Comparison of ENCODE assay signal across 21 cellular contexts in the genomic region with DNA sequence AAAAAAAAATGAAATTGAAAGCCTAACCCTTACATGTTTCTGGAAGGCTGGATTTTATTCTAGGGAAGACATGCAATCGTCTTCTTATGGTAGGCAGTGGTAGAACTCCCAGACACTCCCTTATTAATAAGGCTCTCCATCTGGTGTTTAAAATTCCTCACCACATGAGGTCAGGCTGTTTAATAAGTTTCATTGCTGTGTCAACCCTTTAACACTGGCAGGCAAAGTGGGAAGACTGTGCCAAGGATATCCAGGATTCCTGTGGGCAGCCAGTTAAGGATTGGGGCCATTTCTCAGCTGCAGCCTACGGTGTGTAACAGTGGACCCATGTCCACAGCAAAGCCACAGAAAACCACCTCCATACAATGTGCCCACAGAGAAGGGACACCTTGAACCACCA.
DNase-seq lines count a peak whose midpoint lies in the region; ATAC-seq and TF ChIP-seq lines count a peak whose summit lies in the region.
"Had no signal": no experiment of that assay in that cellular context is flagged by ENCODE, and none has a peak within 500 bp of the region (broad histone marks: within the 10 kb centered on the region; RNA-seq: fewer than 3 reads in every experiment).

No MANE protein-coding gene starts in this region.

- peaks cover 6% of the 10 kb centered on the region for H3K4me1 Mint-ChIP-seq in osteocyte (ENCODE audit: unreplicated experiment)
- H3K4me1 Mint-ChIP-seq: activated CD4-positive, alpha-beta T cell treated with anti-CD3 and anti-CD28 coated beads for 36 hours; activated CD8-positive, alpha-beta memory T cell treated with anti-CD3 and anti-CD28 coated beads, Interleukin-2, amount 10 ng/mL, durations not matched to agents 7 days and 5 days; activated naive CD8-positive, alpha-beta T cell treated with anti-CD3 and anti-CD28 coated beads, Interleukin-2, amount 10 ng/mL, durations not matched to agents 7 days and 5 days had no signal

- H3K27me3 ChIP-seq in BJ (ENCODE audit: control insufficient read depth, insufficient read depth, low read length) = peaks cover 13% of the 10 kb centered on the region
- H3K27me3 ChIP-seq: ovary, tibial nerve had no signal

- H3K27ac Mint-ChIP-seq in osteocyte (ENCODE audit: unreplicated experiment) = no peak overlapping the region
- H3K27ac Mint-ChIP-seq: activated CD4-positive, alpha-beta T cell treated with anti-CD3 and anti-CD28 coated beads for 36 hours; activated CD8-positive, alpha-beta memory T cell treated with anti-CD3 and anti-CD28 coated beads, Interleukin-2, amount 10 ng/mL, durations not matched to agents 7 days and 5 days; activated naive CD8-positive, alpha-beta T cell treated with anti-CD3 and anti-CD28 coated beads, Interleukin-2, amount 10 ng/mL, durations not matched to agents 7 days and 5 days; activated T-helper 17 cell treated with anti-CD3 and anti-CD28 coated beads, Interleukin-2, amount 50 U/mL, for 72 hours had no signal

- H3K36me3 Mint-ChIP-seq in osteocyte (ENCODE audit: unreplicated experiment) = no peaks in the 10 kb centered on the region
- H3K36me3 Mint-ChIP-seq: activated CD8-positive, alpha-beta memory T cell treated with anti-CD3 and anti-CD28 coated beads, Interleukin-2, amount 10 ng/mL, durations not matched to agents 7 days and 5 days; activated naive CD8-positive, alpha-beta T cell treated with anti-CD3 and anti-CD28 coated beads, Interleukin-2, amount 10 ng/mL, durations not matched to agents 7 days and 5 days had no signal

- peaks cover 9% of the 10 kb centered on the region for H3K27me3 Mint-ChIP-seq in osteocyte (ENCODE audit: unreplicated experiment)
- H3K27me3 Mint-ChIP-seq: activated CD8-positive, alpha-beta memory T cell treated with anti-CD3 and anti-CD28 coated beads, Interleukin-2, amount 10 ng/mL, durations not matched to agents 7 days and 5 days had no signal

- no peak for TF ChIP-seq CTCF in BJ (IDR thresholded peaks at IDR 0.05; ENCODE audit: insufficient read depth, low read depth, low read length)
- TF ChIP-seq CTCF in LNCAP (IDR thresholded peaks at IDR 0.05) = 0 out of 2 replicates have a peak, but pooled peaks have one; percentile 9
- no peak for TF ChIP-seq CTCF in choroid plexus epithelial cell (conservative IDR thresholded peaks at IDR 0.05; ENCODE audit: low read depth, low read length)
- TF ChIP-seq CTCF in osteocyte (IDR thresholded peaks at IDR 0.05) = no peak

- H3K9me3 Mint-ChIP-seq in osteocyte (ENCODE audit: unreplicated experiment) = no peaks in the 10 kb centered on the region
- H3K9me3 Mint-ChIP-seq: activated naive CD8-positive, alpha-beta T cell treated with anti-CD3 and anti-CD28 coated beads, Interleukin-2, amount 10 ng/mL, durations not matched to agents 7 days and 5 days; activated T-helper 17 cell treated with anti-CD3 and anti-CD28 coated beads, Interleukin-2, amount 50 U/mL, for 72 hours had no signal

- peak; percentile 37 for DNase-seq in BJ (ENCODE audit: low read depth)
- DNase-seq in choroid plexus epithelial cell (ENCODE audit: low read depth) = peak; percentile 10
- DNase-seq in myocyte (ENCODE audit: low read depth) = peak; percentile 90
- DNase-seq in GF-D8 (lab: John Stamatoyannopoulos, UW) = no peak
- DNase-seq in activated CD4-positive, alpha-beta T cell treated with anti-CD3 and anti-CD28 coated beads for 1 hour = no peak
- no peak for DNase-seq in osteocyte (ENCODE audit: extremely low spot score, unreplicated experiment)
- DNase-seq: activated CD4-positive, alpha-beta T cell treated with anti-CD3 and anti-CD28 coated beads for 36 hours; activated CD8-positive, alpha-beta memory T cell treated with anti-CD3 and anti-CD28 coated beads, Interleukin-2, amount 10 ng/mL, durations not matched to agents 7 days and 5 days; activated naive CD8-positive, alpha-beta T cell treated with anti-CD3 and anti-CD28 coated beads, Interleukin-2, amount 10 ng/mL, durations not matched to agents 7 days and 5 days; COR-L47; HCEC 1CT; NCI-H1694 treated with DMSO at 0.1 percent for 48 hours; ovary; stimulated activated CD4-positive, alpha-beta T cell treated with anti-CD3 and anti-CD28 coated beads, Interleukin-1b, Interleukin-23, amount 100 ng/mL, for 48 hours; stimulated activated naive CD4-positive, alpha-beta T cell treated with Interleukin-2 at 50 U/mL for 16 hours; SW 1271 had no signal

- H3K4me3 ChIP-seq in BJ (ENCODE audit: low read depth, low read length) (no peak overlapping the region), choroid plexus epithelial cell (ENCODE audit: low read depth, low read length) (no peak overlapping the region)
- H3K4me3 ChIP-seq: ovary, tibial nerve had no signal

- no peak overlapping the region for H3K4me3 Mint-ChIP-seq in osteocyte (ENCODE audit: unreplicated experiment)
- H3K4me3 Mint-ChIP-seq: activated CD4-positive, alpha-beta T cell treated with anti-CD3 and anti-CD28 coated beads for 36 hours; activated CD8-positive, alpha-beta memory T cell treated with anti-CD3 and anti-CD28 coated beads, Interleukin-2, amount 10 ng/mL, durations not matched to agents 7 days and 5 days; activated naive CD8-positive, alpha-beta T cell treated with anti-CD3 and anti-CD28 coated beads, Interleukin-2, amount 10 ng/mL, durations not matched to agents 7 days and 5 days; activated T-helper 17 cell treated with anti-CD3 and anti-CD28 coated beads, Interleukin-2, amount 50 U/mL, for 72 hours had no signal

- POLR2A ChIA-PET in BJ (lab: Charles Lee) = no interaction called here

- ATAC-seq in GM18502 (IDR thresholded peaks at IDR 0.05; ENCODE audit: poor library complexity, unreplicated experiment) = no peak
- ATAC-seq: activated CD4-positive, alpha-beta T cell treated with anti-CD3 and anti-CD28 coated beads for 36 hours; activated CD8-positive, alpha-beta memory T cell treated with anti-CD3 and anti-CD28 coated beads, Interleukin-2, amount 10 ng/mL, durations not matched to agents 7 days and 5 days; activated T-helper 17 cell treated with anti-CD3 and anti-CD28 coated beads, Interleukin-2, amount 50 U/mL, for 72 hours; HepG2 had no signal

- no peaks in the 10 kb centered on the region for H3K36me3 ChIP-seq in BJ (ENCODE audit: control insufficient read depth, insufficient read depth, low read length)
- H3K36me3 ChIP-seq: ovary, tibial nerve had no signal

- CTCF ChIA-PET in BJ (lab: Yijun Ruan, JAX) = interaction anchor here (0.9 kb wide), 2 partner anchors 8 to 488 kb away, joined by 3 read pairs; no protein-coding TSS in a partner anchor

Comparison
In these comparisons a context has a peak if more than half of its experiments do, and no peak if none do; other contexts are left out.
1. DNase-seq: peak in BJ (single experiment), choroid plexus epithelial cell (single experiment) and myocyte (single experiment); none in GF-D8 (single experiment), activated CD4-positive, alpha-beta T cell treated with anti-CD3 and anti-CD28 coated beads for 1 hour (single experiment) and osteocyte (single experiment).